Comparison of ENCODE assay signal across 24 cellular contexts in genomic region chr5:113519412-113519811, GRCh38.
"Had no signal": no experiment of that assay in that cellular context is flagged by ENCODE, and none has a peak within 500 bp of the region (broad histone marks: within the 10 kb centered on the region; RNA-seq: fewer than 3 reads in every experiment).

No MANE protein-coding gene starts in this region.

- DNase-seq: dorsolateral prefrontal cortex; effector CD4-positive, alpha-beta T cell; foreskin keratinocyte; heart left ventricle; left cardiac atrium; left ventricle myocardium inferior; lower lobe of right lung; natural killer cell; stimulated activated CD4-positive, alpha-beta T cell treated with anti-CD3 and anti-CD28 coated beads, Interleukin-2, amount 100 ng/mL, for 24 hours; stimulated activated CD4-positive, alpha-beta T cell treated with anti-CD3 and anti-CD28 coated beads, Interleukin-4, amount 100 ng/mL, for 24 hours; stimulated activated naive CD4-positive, alpha-beta T cell treated with Interleukin-2 at 50 U/mL for 16 hours; stomach; thyroid gland; trophoblast cell had no signal

- H3K4me3 ChIP-seq: dorsolateral prefrontal cortex, gastroesophageal sphincter, heart left ventricle, hepatocyte, left ventricle myocardium inferior, lower lobe of right lung, neural progenitor cell, prostate gland, right atrium auricular region, stomach, thyroid gland, vagina had no signal

- H3K36me3 Mint-ChIP-seq: natural killer cell had no signal

- H3K27ac Mint-ChIP-seq: natural killer cell; neural progenitor cell; stimulated activated effector memory CD8-positive, alpha-beta T cell treated with anti-CD3 and anti-CD28 coated beads, Interleukin-12 subunit alpha, Interleukin-12 subunit beta, amount 100 ng/mL, for 72 hours had no signal

- H3K9me3 Mint-ChIP-seq: natural killer cell; neural progenitor cell; stimulated activated effector memory CD8-positive, alpha-beta T cell treated with anti-CD3 and anti-CD28 coated beads, Interleukin-12 subunit alpha, Interleukin-12 subunit beta, amount 100 ng/mL, for 72 hours had no signal

- H3K9me3 ChIP-seq: gastroesophageal sphincter, heart left ventricle, left ventricle myocardium inferior, lower lobe of right lung, prostate gland, right atrium auricular region, stomach, thyroid gland, vagina had no signal

- H3K27ac ChIP-seq: dorsolateral prefrontal cortex, epithelial cell of prostate, foreskin keratinocyte, gastroesophageal sphincter, heart left ventricle, hepatocyte, left ventricle myocardium inferior, lower lobe of right lung, neural progenitor cell, prostate gland, right atrium auricular region, stomach, thyroid gland, vagina had no signal

- H3K4me2 ChIP-seq: hepatocyte, neural progenitor cell had no signal

- ATAC-seq: esophagus mucosa; foreskin keratinocyte; gastroesophageal sphincter; heart left ventricle; left cardiac atrium; lower lobe of right lung; natural killer cell; sciatic nerve; stimulated activated effector memory CD8-positive, alpha-beta T cell treated with anti-CD3 and anti-CD28 coated beads, Interleukin-12 subunit alpha, Interleukin-12 subunit beta, amount 100 ng/mL, for 72 hours had no signal

- H3K27me3 ChIP-seq: dorsolateral prefrontal cortex, foreskin keratinocyte, gastroesophageal sphincter, heart left ventricle, hepatocyte, neural progenitor cell, right atrium auricular region, stomach, thyroid gland, vagina had no signal

- H3K9ac ChIP-seq: neural progenitor cell had no signal

- H3K36me3 ChIP-seq: lower lobe of right lung, neural progenitor cell, prostate gland, right atrium auricular region, thyroid gland had no signal

- H3K4me3 Mint-ChIP-seq: natural killer cell; neural progenitor cell; stimulated activated effector memory CD8-positive, alpha-beta T cell treated with anti-CD3 and anti-CD28 coated beads, Interleukin-12 subunit alpha, Interleukin-12 subunit beta, amount 100 ng/mL, for 72 hours had no signal

- H2AFZ ChIP-seq: hepatocyte, neural progenitor cell had no signal

- H3K4me1 ChIP-seq: prostate gland had no signal
